ENCODE assay signal across 15 cellular contexts in genomic region chr1:167538657-167539056, GRCh38. TPM values are rescaled to one million over a fixed set of nuclear protein-coding genes. Genes with fewer than 3 reads are reported as not detected.
A peak's percentile ranks its signal among the peaks of the same experiment; 100 is the strongest.
DNase-seq lines count a peak whose midpoint lies in the region; ATAC-seq, FAIRE-seq and TF ChIP-seq lines count a peak whose summit lies in the region.
"Had no signal": no experiment of that assay in that cellular context is flagged by ENCODE, and none has a peak within 500 bp of the region (broad histone marks: within the 10 kb centered on the region; RNA-seq: fewer than 3 reads in every experiment).

No MANE protein-coding gene starts in this region.

- H3K27me3 Mint-ChIP-seq in HFFc6 (ENCODE audit: insufficient read depth): peaks cover 8% of the 10 kb centered on the region

- H3K36me3 Mint-ChIP-seq in HFFc6 (ENCODE audit: low read depth): no peaks in the 10 kb centered on the region

- intact Hi-C loops in GM12878 (cut with micrococcal nuclease; ENCODE audit: unreplicated experiment) (loop anchor here (5.0 to 10.0 kb wide), 3 partner anchors 271 to 624 kb away; partner anchors contain the start of gene POU2F1), right lobe of liver (cut with DNase I) (no loop called here)

- H3K4me3 ChIP-seq in GM12878: no peak overlapping the region
- no peak overlapping the region for H3K4me3 ChIP-seq in right lobe of liver
- H3K4me3 ChIP-seq in coronary artery: no peak overlapping the region
- H3K4me3 ChIP-seq: left ventricle myocardium inferior, transverse colon had no signal

- H3K27me3 ChIP-seq in GM12878 (replicated peaks in 1 of 2; ENCODE audit: control insufficient read depth in 2 of 2, insufficient read depth in 2 of 2, low read length in 1 of 2): no peaks in the 10 kb centered on the region
- H3K27me3 ChIP-seq in right lobe of liver: no peaks in the 10 kb centered on the region
- H3K27me3 ChIP-seq: transverse colon had no signal

- 0 out of 2 replicates have a peak, but pooled peaks cover 7% of the 10 kb centered on the region for H3K4me1 Mint-ChIP-seq in HFFc6 (ENCODE audit: low read depth)

- RAD21 ChIA-PET in GM12878 (lab: Charles Lee; ENCODE audit: unreplicated experiment): interaction anchor here (2.5 to 6.0 kb wide), 2 partner anchors 13 to 95 kb away, joined by 5 to 70 read pairs; partner anchors contain the start of gene CREG1

- BruUV-seq in GM12878 (replicated peaks; lab: Mats Ljungman, UMichigan): no TSS peak

- H3K27ac ChIP-seq in GM12878 (ENCODE audit: control insufficient read depth, insufficient read depth) (peak overlapping the region; percentile 61), right lobe of liver (peak overlapping the region in 1 of 3 donors; percentile 31), coronary artery (no peak overlapping the region)
- H3K27ac ChIP-seq: left ventricle myocardium inferior, transverse colon had no signal

- ATAC-seq in GM12878 (peak; percentile 1; the same call in 1 of the 3 replicates), right lobe of liver (peak; percentile 27 to 53 (median 44))

- CTCF ChIA-PET in GM12878 (lab: Yijun Ruan, JAX): interaction anchor here (0.9 to 9.6 kb wide), 6 partner anchors 15 to 271 kb away, joined by 3 to 262 read pairs (median 4); partner anchors contain the start of gene CREG1

- H3K4me2 ChIP-seq in GM12878 (ENCODE audit: control insufficient read depth, insufficient read depth): peak overlapping the region; percentile 61

- in situ Hi-C loops in GM12878 (cut with MboI): loop anchor here (5.0 kb wide), 2 partner anchors 271 to 471 kb away; no protein-coding TSS in a partner anchor

- H3K36me3 ChIP-seq in GM12878 (ENCODE audit: control insufficient read depth in 2 of 2, insufficient read depth in 2 of 2, low read length in 1 of 2): no peaks in the 10 kb centered on the region
- H3K36me3 ChIP-seq in right lobe of liver: no peaks in the 10 kb centered on the region
- H3K36me3 ChIP-seq: transverse colon had no signal

- POLR2A ChIA-PET in GM12878 (lab: Charles Lee): interaction anchor here (0.6 to 0.9 kb wide), 2 partner anchors 13 to 177 kb away, joined by 3 to 4 read pairs; no protein-coding TSS in a partner anchor

- TF ChIP-seq POLR2A in GM12878 (IDR thresholded peaks at IDR 0.05; ENCODE audit: low read depth, low read length): no peak
- TF ChIP-seq POLR2A in right lobe of liver (IDR thresholded peaks at IDR 0.05): no peak

- no peak for TF ChIP-seq EP300 in GM12878 (IDR thresholded peaks at IDR 0.05; ENCODE audit: borderline replicate concordance in 1 of 2, control insufficient read depth in 1 of 2, low read depth in 2 of 2, low read length in 2 of 2)

- FAIRE-seq in GM12878 (lab: Jason Lieb, UNC): no peak
- FAIRE-seq: colon, small intestine had no signal

- peak overlapping the region; percentile 15; the same call in 1 of the 2 replicates for H3K9ac ChIP-seq in GM12878 (ENCODE audit: control insufficient read depth, insufficient read depth, low read length)

- no peaks in the 10 kb centered on the region for H3K9me3 Mint-ChIP-seq in HFFc6
- H3K9me3 Mint-ChIP-seq: nephron progenitor cell; T-helper 2 cell treated with Interferon-gamma antibody and Interleukin-4, amounts not matched to agents 5 μg/mL and 100 μg/mL, for 36 hours had no signal

- no peaks in the 10 kb centered on the region for H4K20me1 ChIP-seq in GM12878 (ENCODE audit: control insufficient read depth, insufficient read depth)

- TF ChIP-seq RAD21 in GM12878 (IDR thresholded peaks at IDR 0.05; ENCODE audit: insufficient read depth, low read depth, low read length): no peak

- H3K4me3 Mint-ChIP-seq in HFFc6: peak overlapping the region; percentile 37; the same call in 1 of the 2 replicates
- H3K4me3 Mint-ChIP-seq: nephron progenitor cell; T-helper 2 cell treated with Interferon-gamma antibody and Interleukin-4, amounts not matched to agents 5 μg/mL and 100 μg/mL, for 36 hours had no signal

- 52% methylated on average over 5 of the region's 5 CpGs for WGBS in GM12878 (ENCODE audit: insufficient coverage, insufficient replicate concordance, low lambda C conversion rate, missing lambda C conversion rate)
- WGBS in right lobe of liver (ENCODE audit: insufficient coverage, low coverage, low lambda C conversion rate, missing lambda C conversion rate): 34% methylated on average over 5 of the region's 5 CpGs

- SMC1A ChIA-PET in GM12878 (lab: Charles Lee; ENCODE audit: uncharacterized antibody, unreplicated experiment): no interaction called here

- no peaks in the 10 kb centered on the region for H3K79me2 ChIP-seq in GM12878 (ENCODE audit: control insufficient read depth, insufficient read depth, low read length)

- H3K9me3 ChIP-seq in GM12878 (replicated peaks; ENCODE audit: control insufficient read depth, insufficient read depth, low read length) (no peaks in the 10 kb centered on the region), right lobe of liver (no peaks in the 10 kb centered on the region)
- H3K9me3 ChIP-seq: left ventricle myocardium inferior, transverse colon had no signal

- peak; percentile 52 for DNase-seq in ELR (ENCODE audit: low read depth)
- DNase-seq in HFFc6: no peak
- no peak for DNase-seq in GM12878 (ENCODE audit: low read depth, low spot score)
- DNase-seq in right lobe of liver: peak in 1 of 3 donors; percentile 61
- DNase-seq in coronary artery (ENCODE audit: low spot score): no peak
- no peak for DNase-seq in SW 1271 (lab: John Stamatoyannopoulos, UW)
- DNase-seq in NCI-H1105 (lab: John Stamatoyannopoulos, UW): no peak
- DNase-seq: KBM-7, left ventricle myocardium inferior, NCI-H2029, nephron progenitor cell, small intestine, transverse colon had no signal

- TF ChIP-seq CTCF in HFFc6 (IDR thresholded peaks at IDR 0.05) (peak; percentile 36), GM12878 (IDR thresholded peaks at IDR 0.05 in 2 of 3, conservative IDR thresholded peaks at IDR 0.05 in 1 of 3; ENCODE audit: control insufficient read depth in 2 of 3, extremely low read depth in 1 of 3, insufficient read depth in 1 of 3, low read depth in 3 of 3, low read length in 3 of 3) (no peak), right lobe of liver (IDR thresholded peaks at IDR 0.05) (peak; percentile 4 to 26 (median 14)), coronary artery (IDR thresholded peaks at IDR 0.05) (no peak)

- H3K4me1 ChIP-seq in GM12878 (ENCODE audit: control insufficient read depth, insufficient read depth, low read length) (peaks cover 47% of the 10 kb centered on the region), right lobe of liver (peaks cover 0 to 64% (median 26%) of the 10 kb centered on the region in 4 donors)

- no peak overlapping the region for H3K27ac Mint-ChIP-seq in HFFc6
- H3K27ac Mint-ChIP-seq: nephron progenitor cell had no signal

- H2AFZ ChIP-seq in GM12878 (ENCODE audit: control insufficient read depth, low read depth, low read length): peak overlapping the region; percentile 78

TF ChIP-seq in GM12878, 131 proteins besides CTCF, POLR2A, EP300 and RAD21:
- 0 out of 2 replicates have a peak, but pooled peaks have one; percentile 32 for TF ChIP-seq IKZF1 (conservative IDR thresholded peaks at IDR 0.05)
- no peak for TF ChIP-seq SMAD5 (IDR thresholded peaks at IDR 0.05; ENCODE audit: low read depth)
- 0 out of 2 replicates have a peak, but pooled peaks have one; percentile 5 for TF ChIP-seq DPF2 (IDR thresholded peaks at IDR 0.05)
TF ChIP-seq in GM12878: peak in this region for 2.

RNA-seq across cellular contexts. Expression of gene CREG1, which starts 14.9 kb away (rescaled TPM):
- total RNA-seq in HFFc6 (2021; fragmentation: NEBNext Ultra II Directional; extraction: Animal tissue kit (Norgen Biotek cat#: 25700)): 10 to 100 TPM; 13.6 to 21.7 (median 16.7) TPM
- total RNA-seq in GM12878 (2013; cell fraction: nucleolus; rRNA removed): 20.6 and 21.7 TPM in 2 replicates
- total RNA-seq in GM12878 (2014; rRNA removed) (20.0 and 22.3 TPM in 2 replicates), GM12878 (2014; rRNA removed; fragmentation: Illumina TruSeq; extraction: Trizol) (17.6 and 18.1 TPM in 2 replicates), GM12878 (2021) (18.8 and 19.1 TPM in 2 replicates), right lobe of liver (100 to 1,000 TPM in 5 of 6 experiments, 10 to 100 TPM in 1; 95.8 to 230 (median 171) TPM)
- polyA plus RNA-seq in GM12878 (2011; ENCODE audit: low read depth): 5.6 TPM
- polyA plus RNA-seq in GM12878 (2011; rRNA removed) (43.8 and 61.7 TPM in 2 replicates), GM12878 (2014; fragmentation: Illumina TruSeq; extraction: Trizol) (21.9 and 25.5 TPM in 2 replicates), GM12878 (2014; fragmentation: Nextera tagmentation; extraction: Ambion mirVana) (10 to 100 TPM in 1 of 2 experiments, 1 to 10 TPM in 1; 5.3 to 11.3 TPM), GM12878 (2014; rRNA removed) (18.0 and 24.2 TPM in 2 replicates), GM12878 (2016; fragmentation: Nextera tagmentation; extraction: Ambion mirVana) (10 to 100 TPM; 33.0 to 34.3 TPM)
- 21.7 and 22.9 TPM in 2 replicates for polyA plus RNA-seq in GM12878 (2011; cell fraction: cytosol; rRNA removed)
- polyA plus RNA-seq in GM12878 (2011; cell fraction: nucleus; rRNA removed): 15.9 and 17.2 TPM in 2 replicates
- 7.1 and 11.4 TPM in 2 replicates for polyA plus RNA-seq in GM12878 (2012)
- polyA minus RNA-seq in GM12878 (2011; rRNA and poly(A)+ RNA removed): 9.8 and 13.0 TPM in 2 replicates
- 9.9 and 11.6 TPM in 2 replicates for polyA minus RNA-seq in GM12878 (2011; cell fraction: cytosol; rRNA and poly(A)+ RNA removed)
- 6.2 and 7.7 TPM in 2 replicates for polyA minus RNA-seq in GM12878 (2011; cell fraction: nucleus; rRNA and poly(A)+ RNA removed)

RNA-seq across cellular contexts. Expression of gene CD247, which starts 20.3 kb away (rescaled TPM):
- total RNA-seq in HFFc6 (2021; fragmentation: NEBNext Ultra II Directional; extraction: Animal tissue kit (Norgen Biotek cat#: 25700)): not detected
- total RNA-seq in GM12878 (2013; cell fraction: nucleolus; rRNA removed): not detected in 2 replicates
- total RNA-seq in GM12878 (2014; rRNA removed) (0.34 and 1.0 TPM in 2 replicates), GM12878 (2014; rRNA removed; fragmentation: Illumina TruSeq; extraction: Trizol) (0.23 and 0.54 TPM in 2 replicates), GM12878 (2021) (0.26 and 0.90 TPM in 2 replicates), right lobe of liver (1 to 10 TPM in 2 of 6 experiments, under 1 TPM in 4; 0.48 to 2.2 (median 0.71) TPM)
- not detected for polyA plus RNA-seq in GM12878 (2011; ENCODE audit: low read depth)
- polyA plus RNA-seq in GM12878 (2011; rRNA removed) (0.77 and 1.0 TPM in 2 replicates), GM12878 (2014; fragmentation: Illumina TruSeq; extraction: Trizol) (0.25 and 0.36 TPM in 2 replicates), GM12878 (2014; fragmentation: Nextera tagmentation; extraction: Ambion mirVana) (under 1 TPM; 0.18 to 0.22 TPM), GM12878 (2014; rRNA removed) (0.10 and 0.15 TPM in 2 replicates), GM12878 (2016; fragmentation: Nextera tagmentation; extraction: Ambion mirVana) (under 1 TPM; 0.54 to 0.56 TPM)
- 0.59 and 0.91 TPM in 2 replicates for polyA plus RNA-seq in GM12878 (2011; cell fraction: cytosol; rRNA removed)
- polyA plus RNA-seq in GM12878 (2011; cell fraction: nucleus; rRNA removed): 0.66 and 1.1 TPM in 2 replicates
- polyA plus RNA-seq in GM12878 (2012): 0.12 and 0.25 TPM in 2 replicates
- polyA minus RNA-seq in GM12878 (2011; rRNA and poly(A)+ RNA removed): 0.41 TPM in 1 of 2 replicates, not detected in the other
- not detected in 2 replicates for polyA minus RNA-seq in GM12878 (2011; cell fraction: cytosol; rRNA and poly(A)+ RNA removed)
- not detected in 2 replicates for polyA minus RNA-seq in GM12878 (2011; cell fraction: nucleus; rRNA and poly(A)+ RNA removed)

Comparison
In these comparisons a context has a peak if more than half of its experiments do, and no peak if none do; other contexts are left out.
1. CTCF ChIP-seq: peak in HFFc6 (single experiment) and right lobe of liver (4 of 4); none in GM12878 (0 of 3) and coronary artery (single experiment).
2. RNA of gene CREG1, which starts 14.9 kb away (total RNA-seq): 95.8 to 230 TPM in right lobe of liver; 17.6 to 22.3 TPM in GM12878 and 13.6 to 21.7 TPM in HFFc6; every median in the first group is over 4 times any median in the second.